In genomic region chr18:44686156-44686555, GRCh38 we compare ENCODE assay signal across 15 cellular contexts. TPM values are rescaled to one million over a fixed set of nuclear protein-coding genes. Genes with fewer than 3 reads are reported as not detected.
DNase-seq lines count a peak whose midpoint lies in the region; FAIRE-seq and TF ChIP-seq lines count a peak whose summit lies in the region.
"Had no signal": no experiment of that assay in that cellular context is flagged by ENCODE, and none has a peak within 500 bp of the region (broad histone marks: within the 10 kb centered on the region; RNA-seq: fewer than 3 reads in every experiment).

No MANE protein-coding gene starts in this region.

- H2BK120ac ChIP-seq in mesendoderm (ENCODE audit: low read depth, low read length), result no peak overlapping the region

- H2BK15ac ChIP-seq in mesendoderm (replicated peaks; ENCODE audit: low read depth), result no peak overlapping the region

- no peak for TF ChIP-seq POLR2A in vagina (IDR thresholded peaks at IDR 0.05)

- WGBS in mesendoderm (ENCODE audit: extremely low coverage, insufficient coverage, low lambda C conversion rate), result no CpG with 5 or more reads among the region's 1 CpG

- H3K4me2 ChIP-seq in MM.1S (ENCODE audit: low read depth, low read length) (0 out of 2 replicates have a peak overlapping the region, but pooled peaks have one; percentile 9), mesendoderm (ENCODE audit: low read length) (no peak overlapping the region)

- H3K9me3 Mint-ChIP-seq in brain, result peaks cover 0 to 26% (median 3%) of the 10 kb centered on the region in 5 experiments
- H3K9me3 Mint-ChIP-seq: CD4-positive, alpha-beta memory T cell had no signal

- H3K27me3 ChIP-seq in MM.1S (replicated peaks; ENCODE audit: insufficient read depth, low read length) (no peaks in the 10 kb centered on the region), mesendoderm (ENCODE audit: insufficient read depth, low read length, poor library complexity) (no peaks in the 10 kb centered on the region), vagina (no peaks in the 10 kb centered on the region)
- H3K27me3 ChIP-seq: SJCRH30 had no signal

- H3K27me3 Mint-ChIP-seq in brain, result peaks cover 4% of the 10 kb centered on the region

- no peak overlapping the region for H3K9ac ChIP-seq in MM.1S (ENCODE audit: low read length)
- no peak overlapping the region for H3K9ac ChIP-seq in mesendoderm (ENCODE audit: low read length)
- H3K9ac ChIP-seq in kidney (ENCODE audit: low read length in 2 of 2), result no peak overlapping the region

- peaks cover 17% of the 10 kb centered on the region for H3F3A ChIP-seq in MM.1S (ENCODE audit: insufficient read depth, low read length)

- H3K27ac ChIP-seq in MM.1S (ENCODE audit: low read length), result no peak overlapping the region
- H3K27ac ChIP-seq in mesendoderm (ENCODE audit: low read depth, low read length), result no peak overlapping the region
- peak overlapping the region; percentile 96 for H3K27ac ChIP-seq in vagina
- no peak overlapping the region for H3K27ac ChIP-seq in kidney (ENCODE audit: low read depth in 2 of 2, low read length in 2 of 2)
- H3K27ac ChIP-seq: RWPE1, SJCRH30 had no signal

- H3K9me2 ChIP-seq in MM.1S (replicated peaks; ENCODE audit: insufficient read depth, low read length), result no peaks in the 10 kb centered on the region

- H3K23ac ChIP-seq in mesendoderm (ENCODE audit: low read length), result no peak overlapping the region

- H2AK5ac ChIP-seq in mesendoderm (ENCODE audit: low read length), result peak overlapping the region; percentile 15

- no peak overlapping the region for H2AFZ ChIP-seq in MM.1S (ENCODE audit: low read length)

- H3K79me1 ChIP-seq in mesendoderm (ENCODE audit: low read length), result peaks cover 11% of the 10 kb centered on the region

- H3K27ac Mint-ChIP-seq in brain, result peak overlapping the region in 4 of 5 experiments; percentile 34 to 81 (median 65)
- H3K27ac Mint-ChIP-seq: CD4-positive, alpha-beta memory T cell had no signal

- intact Hi-C loops in vagina (cut with DNase I), result loop anchor here (10.0 kb wide), 1 partner anchor 89 kb away; no protein-coding TSS in a partner anchor
- intact Hi-C loops in kidney (cut with DNase I), result no loop called here

- H3K4me1 ChIP-seq in MM.1S (ENCODE audit: low read length) (peaks cover 35% of the 10 kb centered on the region), mesendoderm (ENCODE audit: control insufficient read depth, low read depth, low read length) (peaks cover 18% of the 10 kb centered on the region), vagina (peaks cover 69% of the 10 kb centered on the region), kidney (ENCODE audit: control insufficient read depth in 1 of 2, insufficient read depth in 1 of 2, low read depth in 1 of 2, low read length in 2 of 2) (peaks cover 19 to 30% of the 10 kb centered on the region in 2 donors)

- DNase-seq in MM.1S, result no peak
- DNase-seq in mesendoderm, result no peak
- DNase-seq in vagina (ENCODE audit: extremely low spot score in 2 of 2), result no peak
- no peak for DNase-seq in OCI-M2 (lab: John Stamatoyannopoulos, UW; ENCODE audit: unreplicated experiment)
- DNase-seq in kidney, result no peak
- no peak for DNase-seq in ACHN
- DNase-seq: Calu3; CD4-positive, alpha-beta memory T cell; NCI-H1048; NCI-H1436 treated with DMSO at 0.1 percent for 48 hours; NCI-H510A treated with DMSO at 0.1 percent for 48 hours; SJCRH30 had no signal

- H3K36me3 ChIP-seq in MM.1S (replicated peaks; ENCODE audit: insufficient read depth, low read length) (no peaks in the 10 kb centered on the region), mesendoderm (ENCODE audit: control insufficient read depth, insufficient read depth, low read length) (no peaks in the 10 kb centered on the region), vagina (no peaks in the 10 kb centered on the region), kidney (ENCODE audit: control insufficient read depth in 1 of 2, insufficient read depth in 2 of 2, low read length in 2 of 2) (no peaks in the 10 kb centered on the region)
- H3K36me3 ChIP-seq: SJCRH30 had no signal

- in situ Hi-C loops in ACHN (cut with HindIII; ENCODE audit: low pct_ligation_motif_present, low pct_unique_long_range_greater_than_20kb, low sequenced_read_pairs), result no loop called here

- H4K8ac ChIP-seq in mesendoderm (ENCODE audit: low read depth, low read length), result no peak overlapping the region

- H3K9me3 ChIP-seq in MM.1S (replicated peaks; ENCODE audit: insufficient read depth, low read length) (no peaks in the 10 kb centered on the region), vagina (no peaks in the 10 kb centered on the region), kidney (ENCODE audit: control insufficient read depth in 1 of 2, low read length in 2 of 2) (no peaks in the 10 kb centered on the region)
- H3K9me3 ChIP-seq: SJCRH30 had no signal

- H4K5ac ChIP-seq in mesendoderm (ENCODE audit: low read length), result no peak overlapping the region

- no peaks in the 10 kb centered on the region for H4K20me1 ChIP-seq in MM.1S (ENCODE audit: insufficient read depth, low read length)

- H3K18ac ChIP-seq in mesendoderm (ENCODE audit: low read length), result no peak overlapping the region

- no peak overlapping the region for H3K4me3 ChIP-seq in MM.1S (ENCODE audit: low read length)
- H3K4me3 ChIP-seq in mesendoderm (ENCODE audit: low read length), result no peak overlapping the region
- H3K4me3 ChIP-seq in vagina, result no peak overlapping the region
- H3K4me3 ChIP-seq in kidney (ENCODE audit: low read length in 2 of 2), result no peak overlapping the region
- H3K4me3 ChIP-seq: K562, SJCRH30 had no signal

- H3K56ac ChIP-seq in mesendoderm (ENCODE audit: low read length), result peak overlapping the region; percentile 2

- H3K4ac ChIP-seq in mesendoderm (ENCODE audit: low read depth, low read length), result no peak overlapping the region

- TF ChIP-seq CTCF in MM.1S (IDR thresholded peaks at IDR 0.05; ENCODE audit: low read length) (no peak), brain (conservative IDR thresholded peaks at IDR 0.05) (no peak), vagina (IDR thresholded peaks at IDR 0.05) (no peak), kidney (IDR thresholded peaks at IDR 0.05; ENCODE audit: borderline replicate concordance, extremely low read depth, insufficient read depth) (no peak)

- H3K79me2 ChIP-seq in MM.1S (ENCODE audit: low read length) (peaks cover 100% of the 10 kb centered on the region), mesendoderm (ENCODE audit: control insufficient read depth, insufficient read depth, low read length) (peaks cover 14% of the 10 kb centered on the region)

- peaks cover 47% of the 10 kb centered on the region for H3K36me3 Mint-ChIP-seq in brain
- H3K36me3 Mint-ChIP-seq: CD4-positive, alpha-beta memory T cell had no signal

- H3K4me3 Mint-ChIP-seq in brain, result peak overlapping the region; percentile 5 to 61 (median 33)
- H3K4me3 Mint-ChIP-seq: CD4-positive, alpha-beta memory T cell had no signal

- FAIRE-seq in kidney (lab: Jason Lieb, UNC), result no peak
- FAIRE-seq: K562 had no signal

- H3K4me1 Mint-ChIP-seq in brain, result peaks cover 59% of the 10 kb centered on the region

- no peak overlapping the region for H2BK5ac ChIP-seq in mesendoderm (ENCODE audit: low read length)

RNA-seq across cellular contexts. Expression of gene SETBP1, which starts 5.5 kb away (rescaled TPM):
- polyA plus RNA-seq in brain (ENCODE audit: insufficient read depth, low read depth, low replicate concordance) (25.7 TPM), kidney (ENCODE audit: insufficient read depth, low read depth, low replicate concordance) (2.7 TPM)
- polyA plus RNA-seq in mesendoderm (2013, experiment 1 of 2), result 1.9 TPM
- 1.9 TPM for polyA plus RNA-seq in mesendoderm (2013, experiment 2 of 2)
- total RNA-seq in vagina (38.1 TPM), kidney (71.7 TPM)
